ENCODE assay signal across 17 cellular contexts in the genomic region with DNA sequence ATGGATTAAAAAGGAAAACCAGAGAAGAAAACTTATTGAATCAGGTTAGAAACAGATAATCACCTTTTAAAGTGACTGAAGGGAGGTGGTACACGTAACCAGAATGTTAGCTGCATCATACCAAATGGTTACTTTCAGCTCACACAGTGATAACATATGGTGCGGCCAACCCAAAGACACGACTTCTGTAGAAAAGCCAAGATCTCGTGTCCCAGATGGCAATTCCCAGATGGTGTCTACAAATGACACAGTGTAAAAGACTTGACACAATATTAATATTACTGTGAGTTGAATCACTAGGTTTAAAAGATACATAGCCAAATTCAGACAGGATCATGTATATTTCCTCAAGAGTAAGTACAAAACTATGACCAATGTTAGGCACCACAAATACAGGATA. TPM values are rescaled to one million over a fixed set of nuclear protein-coding genes. Genes with fewer than 3 reads are reported as not detected.
DNase-seq lines count a peak whose midpoint lies in the region; ATAC-seq and TF ChIP-seq lines count a peak whose summit lies in the region.
"Had no signal": no experiment of that assay in that cellular context is flagged by ENCODE, and none has a peak within 500 bp of the region (broad histone marks: within the 10 kb centered on the region; RNA-seq: fewer than 3 reads in every experiment).

No MANE protein-coding gene starts in this region.

- intact Hi-C loops in dorsolateral prefrontal cortex (cut with DNase I) (loop anchor here in 1 of 2 donors (1.0 kb wide), 1 partner anchor 23 kb away; no protein-coding TSS in a partner anchor), PC-3 (cut with micrococcal nuclease) (no loop called here)
- intact Hi-C loops in CD4-positive, alpha-beta T cell (cut with DNase I, micrococcal nuclease), result loop anchor here in 1 of 2 experiments (5.0 to 10.0 kb wide), 4 partner anchors 316 to 1554 kb away; a partner anchor contains a TSS

- POLR2A ChIA-PET in CD4-positive, alpha-beta T cell (lab: Charles Lee), result interaction anchor here (0.6 kb wide), 1 partner anchor 1434 kb away, joined by 4 read pairs; no protein-coding TSS in a partner anchor
- POLR2A ChIA-PET in PC-3 (lab: Charles Lee; ENCODE audit: unreplicated experiment), result no interaction called here

- peaks cover 10% of the 10 kb centered on the region for H3K4me1 ChIP-seq in PC-3 (ENCODE audit: insufficient read depth, low read length)

- no peaks in the 10 kb centered on the region for H3K9me3 ChIP-seq in CD4-positive, alpha-beta T cell (ENCODE audit: control insufficient read depth, low read length)
- H3K9me3 ChIP-seq in PC-3 (ENCODE audit: low read length), result no peaks in the 10 kb centered on the region
- H3K9me3 ChIP-seq: BLaER1, MG63 had no signal

- peaks cover 28% of the 10 kb centered on the region for H3K4me1 Mint-ChIP-seq in activated naive CD8-positive, alpha-beta T cell (ENCODE audit: low read depth)
- H3K4me1 Mint-ChIP-seq in activated naive CD8-positive, alpha-beta T cell treated with anti-CD3 and anti-CD28 coated beads for 36 hours, result peaks cover 27% of the 10 kb centered on the region
- H3K4me1 Mint-ChIP-seq in CD4-positive, alpha-beta T cell (ENCODE audit: low read depth), result peaks cover 39% of the 10 kb centered on the region

- H3F3A ChIP-seq in PC-3 (ENCODE audit: low read length, unreplicated experiment), result no peaks in the 10 kb centered on the region

- peaks cover 23% of the 10 kb centered on the region for H3K36me3 Mint-ChIP-seq in activated naive CD8-positive, alpha-beta T cell
- H3K36me3 Mint-ChIP-seq in activated naive CD8-positive, alpha-beta T cell treated with anti-CD3 and anti-CD28 coated beads for 36 hours, result peaks cover 31% of the 10 kb centered on the region
- H3K36me3 Mint-ChIP-seq in CD4-positive, alpha-beta T cell (ENCODE audit: low read depth), result peaks cover 98% of the 10 kb centered on the region

- H3K9me2 ChIP-seq in PC-3 (replicated peaks; ENCODE audit: low read length), result no peaks in the 10 kb centered on the region

- TF ChIP-seq CTCF in dorsolateral prefrontal cortex (IDR thresholded peaks at IDR 0.05 in 54 of 56, conservative IDR thresholded peaks at IDR 0.05 in 2 of 56; ENCODE audit: low read depth in 1 of 56, partially characterized antibody in 56 of 56) (no peak), PC-3 (conservative IDR thresholded peaks at IDR 0.05; ENCODE audit: low read depth, low read length) (no peak)
- TF ChIP-seq CTCF in CD4-positive, alpha-beta T cell (IDR thresholded peaks at IDR 0.05), result no peak

- no peak overlapping the region for H2AFZ ChIP-seq in PC-3 (ENCODE audit: low read length)

- H3K4me3 ChIP-seq in dorsolateral prefrontal cortex, result peak overlapping the region in 1 of 59 donors; percentile 2
- H3K4me3 ChIP-seq in PC-3 (ENCODE audit: low read length), result no peak overlapping the region
- H3K4me3 ChIP-seq: BLaER1, MG63 had no signal

- peak overlapping the region; percentile 38 for H3K27ac Mint-ChIP-seq in activated naive CD8-positive, alpha-beta T cell
- no peak overlapping the region for H3K27ac Mint-ChIP-seq in activated naive CD8-positive, alpha-beta T cell treated with anti-CD3 and anti-CD28 coated beads for 36 hours
- no peak overlapping the region for H3K27ac Mint-ChIP-seq in CD4-positive, alpha-beta T cell
- H3K27ac Mint-ChIP-seq: CD8-positive, alpha-beta memory T cell had no signal

- peak overlapping the region in 43 of 59 donors; percentile 0 to 94 (median 35) for H3K27ac ChIP-seq in dorsolateral prefrontal cortex
- no peak overlapping the region for H3K27ac ChIP-seq in CD4-positive, alpha-beta T cell (ENCODE audit: low read depth, low read length)
- no peak overlapping the region for H3K27ac ChIP-seq in PC-3 (ENCODE audit: low read length)
- H3K27ac ChIP-seq: BLaER1 had no signal

- H3K9ac ChIP-seq in PC-3 (ENCODE audit: low read length), result no peak overlapping the region
- H3K9ac ChIP-seq: BLaER1 had no signal

- H3K27me3 Mint-ChIP-seq in activated naive CD8-positive, alpha-beta T cell, result no peaks in the 10 kb centered on the region
- no peaks in the 10 kb centered on the region for H3K27me3 Mint-ChIP-seq in activated naive CD8-positive, alpha-beta T cell treated with anti-CD3 and anti-CD28 coated beads for 36 hours
- H3K27me3 Mint-ChIP-seq in CD4-positive, alpha-beta T cell, result no peaks in the 10 kb centered on the region
- H3K27me3 Mint-ChIP-seq: CD8-positive, alpha-beta memory T cell had no signal

- DNase-seq in activated naive CD8-positive, alpha-beta T cell treated with anti-CD3 and anti-CD28 coated beads for 36 hours, result no peak
- DNase-seq in NCI-H446 treated with DMSO at 0.1 percent for 48 hours (lab: John Stamatoyannopoulos, UW), result peak; percentile 64
- DNase-seq in dorsolateral prefrontal cortex, result peak in 1 of 10 donors; percentile 79
- no peak for DNase-seq in CD4-positive, alpha-beta T cell
- no peak for DNase-seq in GM03348 (ENCODE audit: low spot score)
- no peak for DNase-seq in PC-3
- DNase-seq: 8988T; CD8-positive, alpha-beta memory T cell; MG63; NCI-H1092; NCI-H2107; NCI-H774 had no signal

- CTCF ChIA-PET in CD4-positive, alpha-beta T cell (lab: Charles Lee), result interaction anchor here (1.0 kb wide), 1 partner anchor 157 kb away, joined by 3 read pairs; no protein-coding TSS in a partner anchor
- CTCF ChIA-PET in PC-3 (lab: Charles Lee), result no interaction called here

- no TSS peak for BruUV-seq in PC-3 (replicated peaks; lab: Mats Ljungman, UMichigan)

- peaks cover 48% of the 10 kb centered on the region for H3K36me3 ChIP-seq in PC-3 (ENCODE audit: low read depth, low read length)

- H3K79me2 ChIP-seq in PC-3 (ENCODE audit: low read length), result peaks cover 41% of the 10 kb centered on the region

- 0 out of 2 replicates have a peak, but pooled peaks cover 5% of the 10 kb centered on the region for H4K20me1 ChIP-seq in PC-3 (ENCODE audit: low read length)

- no peaks in the 10 kb centered on the region for H3K27me3 ChIP-seq in dorsolateral prefrontal cortex
- no peaks in the 10 kb centered on the region for H3K27me3 ChIP-seq in CD4-positive, alpha-beta T cell (ENCODE audit: control insufficient read depth, insufficient read depth, low read length)
- no peaks in the 10 kb centered on the region for H3K27me3 ChIP-seq in PC-3 (ENCODE audit: low read length)
- H3K27me3 ChIP-seq: BLaER1, MG63 had no signal

- H3K9me3 Mint-ChIP-seq in activated naive CD8-positive, alpha-beta T cell (ENCODE audit: low read depth), result no peaks in the 10 kb centered on the region
- H3K9me3 Mint-ChIP-seq in activated naive CD8-positive, alpha-beta T cell treated with anti-CD3 and anti-CD28 coated beads for 36 hours, result no peaks in the 10 kb centered on the region
- no peaks in the 10 kb centered on the region for H3K9me3 Mint-ChIP-seq in CD4-positive, alpha-beta T cell
- H3K9me3 Mint-ChIP-seq: CD8-positive, alpha-beta memory T cell had no signal

- no peak overlapping the region for H3K4me2 ChIP-seq in PC-3 (ENCODE audit: low read length)
- H3K4me2 ChIP-seq: BLaER1 had no signal

- no peak for ATAC-seq in CD4-positive, alpha-beta T cell (ENCODE audit: poor library complexity)
- no peak for ATAC-seq in HG02623 (IDR thresholded peaks at IDR 0.05; ENCODE audit: unreplicated experiment)
- no peak for ATAC-seq in PC-3
- ATAC-seq: Panc1, Right ventricle myocardium inferior had no signal

- H3K4me3 Mint-ChIP-seq in activated naive CD8-positive, alpha-beta T cell, result no peak overlapping the region
- no peak overlapping the region for H3K4me3 Mint-ChIP-seq in activated naive CD8-positive, alpha-beta T cell treated with anti-CD3 and anti-CD28 coated beads for 36 hours
- H3K4me3 Mint-ChIP-seq in CD4-positive, alpha-beta T cell, result no peak overlapping the region
- H3K4me3 Mint-ChIP-seq: CD8-positive, alpha-beta memory T cell had no signal

RNA-seq across cellular contexts. Expression of a gene that starts 5.1 kb away (rescaled TPM):
- total RNA-seq in activated naive CD8-positive, alpha-beta T cell treated with anti-CD3 and anti-CD28 coated beads for 36 hours, result 10 to 100 TPM; 53.0 to 57.6 TPM
- total RNA-seq in dorsolateral prefrontal cortex (10 to 100 TPM; 19.2 to 62.5 (median 34.1) TPM), PC-3 (2014; rRNA removed) (31.3 and 41.5 TPM in 2 replicates)
- 10 to 100 TPM; 34.5 to 39.2 TPM for total RNA-seq in CD4-positive, alpha-beta T cell

Comparison
In these comparisons a context has a peak if more than half of its experiments do, and no peak if none do; other contexts are left out.
1. H3K27ac ChIP-seq: peak in dorsolateral prefrontal cortex (43 of 59); none in CD4-positive, alpha-beta T cell (single experiment) and PC-3 (single experiment).